In genomic region chr10:13586676-13587355, GRCh38 we compare ENCODE assay signal across 8 cellular contexts. TPM values are rescaled to one million over a fixed set of nuclear protein-coding genes. Genes with fewer than 3 reads are reported as not detected.
A peak's percentile ranks its signal among the peaks of the same experiment; 100 is the strongest.
DNase-seq lines count a peak whose midpoint lies in the region; ATAC-seq and TF ChIP-seq lines count a peak whose summit lies in the region.

A gene with protein sequence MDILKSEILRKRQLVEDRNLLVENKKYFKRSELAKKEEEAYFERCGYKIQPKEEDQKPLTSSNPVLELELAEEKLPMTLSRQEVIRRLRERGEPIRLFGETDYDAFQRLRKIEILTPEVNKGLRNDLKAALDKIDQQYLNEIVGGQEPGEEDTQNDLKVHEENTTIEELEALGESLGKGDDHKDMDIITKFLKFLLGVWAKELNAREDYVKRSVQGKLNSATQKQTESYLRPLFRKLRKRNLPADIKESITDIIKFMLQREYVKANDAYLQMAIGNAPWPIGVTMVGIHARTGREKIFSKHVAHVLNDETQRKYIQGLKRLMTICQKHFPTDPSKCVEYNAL (plus strand): TSS chr10:13586965. CDS start chr10:13587087, 122 bp downstream.

- H3F3A ChIP-seq in SK-N-SH (replicated peaks; ENCODE audit: insufficient read depth): no peaks in the 10 kb centered on the region

- H4K20me1 ChIP-seq in SK-N-SH (ENCODE audit: insufficient read depth): no peaks in the 10 kb centered on the region

- peaks cover 0 to 8% of the 10 kb centered on the region in 2 experiments; a peak in 2 of 4 replicates for H3K4me1 ChIP-seq in SK-N-SH (ENCODE audit: control insufficient read depth in 1 of 2, insufficient read depth in 2 of 2, low read depth in 1 of 2, low read length in 1 of 2)

- no peak for TF ChIP-seq EP300 in SK-N-SH (IDR thresholded peaks at IDR 0.05; ENCODE audit: borderline replicate concordance in 1 of 2, low read depth in 1 of 2, low read length in 1 of 2)

- no peaks in the 10 kb centered on the region for H3K9me3 ChIP-seq in SK-N-SH

- H2AFZ ChIP-seq in SK-N-SH (ENCODE audit: low read depth): peak within 1 kb of the TSS; percentile 95

- peak; percentile 51 for TF ChIP-seq RAD21 in SK-N-SH (IDR thresholded peaks at IDR 0.05; ENCODE audit: low read length)

- peak within 1 kb of the TSS; percentile 85 to 98 for H3K4me3 ChIP-seq in SK-N-SH (ENCODE audit: low read depth in 2 of 2, low read length in 1 of 2)

- peak within 1 kb of the TSS; percentile 93 for H3K4me2 ChIP-seq in SK-N-SH

- no peaks in the 10 kb centered on the region for H3K9me2 ChIP-seq in SK-N-SH

- no peak within 1 kb of the TSS; a peak in 1 of 4 replicates for H3K27ac ChIP-seq in SK-N-SH (ENCODE audit: low read depth in 2 of 2, low read length in 1 of 2)

- H3K36me3 ChIP-seq in SK-N-SH (replicated peaks in 1 of 2; ENCODE audit: control insufficient read depth in 1 of 2, insufficient read depth in 2 of 2, low read length in 1 of 2): peaks cover 0 to 14% of the 10 kb centered on the region in 2 experiments

- TF ChIP-seq POLR2A in GM10847 (IDR thresholded peaks at IDR 0.05; ENCODE audit: extremely low read depth, insufficient read length): peak; percentile 64

- POLR2A ChIA-PET in SK-N-SH (lab: Yijun Ruan, JAX): interaction anchor here (1.1 kb wide), 1 partner anchor 50 kb away, joined by 4 read pairs; no protein-coding TSS in a partner anchor

- CTCF ChIA-PET in SK-N-SH (lab: Yijun Ruan, JAX): interaction anchor here (0.6 to 1.7 kb wide), 15 partner anchors 10 to 215 kb away, joined by 3 to 10 read pairs (median 3); partner anchors contain the start of gene BEND7

- peaks cover 47% of the 10 kb centered on the region for H3K79me2 ChIP-seq in SK-N-SH (ENCODE audit: insufficient read depth)

- peak; percentile 100 for ATAC-seq in HG02588 (IDR thresholded peaks at IDR 0.05; ENCODE audit: unreplicated experiment)

- DNase-seq in NCI-H1048 (lab: John Stamatoyannopoulos, UW) (peak; percentile 88), SK-N-SH (peak; percentile 92), germinal center (ENCODE audit: low spot score) (peak; percentile 96), non-pigmented ciliary epithelial cell (ENCODE audit: low read depth) (peak; percentile 53), superior temporal gyrus (ENCODE audit: extremely low spot score) (peak; percentile 97)
- DNase-seq in activated naive CD4-positive, alpha-beta T cell treated with anti-CD3 and anti-CD28 coated beads, Interleukin-2, amount 50 U/mL, for 16 hours: peak; percentile 97

- 0% methylated on average over 31 of the region's 38 CpGs for WGBS in SK-N-SH (ENCODE audit: low lambda C conversion rate)

- no peaks in the 10 kb centered on the region; the same call in 1 of the 2 replicates for H3K27me3 ChIP-seq in SK-N-SH (ENCODE audit: insufficient read depth)

- peak within 1 kb of the TSS; percentile 74 for H3K9ac ChIP-seq in SK-N-SH

- TF ChIP-seq CTCF in SK-N-SH (IDR thresholded peaks at IDR 0.05): peak; percentile 97

TF ChIP-seq in SK-N-SH, 30 proteins besides CTCF, POLR2A, EP300 and RAD21 (continues in another document):
- TF ChIP-seq GATA2 (CRISPR knock-in tag; IDR thresholded peaks at IDR 0.05): no peak
- TF ChIP-seq FOXJ3 (CRISPR knock-in tag; IDR thresholded peaks at IDR 0.05): no peak
- TF ChIP-seq TCF12 (IDR thresholded peaks at IDR 0.05): peak; percentile 36
- TF ChIP-seq RXRA (IDR thresholded peaks at IDR 0.05; ENCODE audit: borderline replicate concordance, low read depth): no peak
- peak; percentile 92 for TF ChIP-seq MAX (IDR thresholded peaks at IDR 0.05; ENCODE audit: low read depth)
- TF ChIP-seq NRF1 (IDR thresholded peaks at IDR 0.05; ENCODE audit: low read depth, low read length): no peak
- TF ChIP-seq SIN3A (IDR thresholded peaks at IDR 0.05; ENCODE audit: borderline replicate concordance, low read depth, low read length): peak; percentile 95; the same call in 1 of the 2 replicates
- no peak for TF ChIP-seq JUND (IDR thresholded peaks at IDR 0.05)
- peak; percentile 55; the same call in 1 of the 2 replicates for TF ChIP-seq YY1 (IDR thresholded peaks at IDR 0.05; ENCODE audit: low read depth)
- TF ChIP-seq, protein P1, sequence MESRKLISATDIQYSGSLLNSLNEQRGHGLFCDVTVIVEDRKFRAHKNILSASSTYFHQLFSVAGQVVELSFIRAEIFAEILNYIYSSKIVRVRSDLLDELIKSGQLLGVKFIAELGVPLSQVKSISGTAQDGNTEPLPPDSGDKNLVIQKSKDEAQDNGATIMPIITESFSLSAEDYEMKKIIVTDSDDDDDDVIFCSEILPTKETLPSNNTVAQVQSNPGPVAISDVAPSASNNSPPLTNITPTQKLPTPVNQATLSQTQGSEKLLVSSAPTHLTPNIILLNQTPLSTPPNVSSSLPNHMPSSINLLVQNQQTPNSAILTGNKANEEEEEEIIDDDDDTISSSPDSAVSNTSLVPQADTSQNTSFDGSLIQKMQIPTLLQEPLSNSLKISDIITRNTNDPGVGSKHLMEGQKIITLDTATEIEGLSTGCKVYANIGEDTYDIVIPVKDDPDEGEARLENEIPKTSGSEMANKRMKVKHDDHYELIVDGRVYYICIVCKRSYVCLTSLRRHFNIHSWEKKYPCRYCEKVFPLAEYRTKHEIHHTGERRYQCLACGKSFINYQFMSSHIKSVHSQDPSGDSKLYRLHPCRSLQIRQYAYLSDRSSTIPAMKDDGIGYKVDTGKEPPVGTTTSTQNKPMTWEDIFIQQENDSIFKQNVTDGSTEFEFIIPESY (IDR thresholded peaks at IDR 0.05; ENCODE audit: borderline replicate concordance, low read depth): no peak
- peak; percentile 81 for TF ChIP-seq ELF1 (IDR thresholded peaks at IDR 0.05)
- no peak for TF ChIP-seq RFX5 (IDR thresholded peaks at IDR 0.05; ENCODE audit: low read length)
- TF ChIP-seq PBX3 (IDR thresholded peaks at IDR 0.05): peak; percentile 43; the same call in 1 of the 2 replicates
- 0 out of 2 replicates have a peak, but pooled peaks have one; percentile 17 for TF ChIP-seq TEAD4 (IDR thresholded peaks at IDR 0.05; ENCODE audit: borderline replicate concordance, insufficient read depth)
- TF ChIP-seq USF1 (IDR thresholded peaks at IDR 0.05; ENCODE audit: borderline replicate concordance, low read depth): peak; percentile 50; the same call in 1 of the 2 replicates
- TF ChIP-seq CHD2 (IDR thresholded peaks at IDR 0.05; ENCODE audit: low read length, partially characterized antibody): peak; percentile 88
- TF ChIP-seq, protein P2, sequence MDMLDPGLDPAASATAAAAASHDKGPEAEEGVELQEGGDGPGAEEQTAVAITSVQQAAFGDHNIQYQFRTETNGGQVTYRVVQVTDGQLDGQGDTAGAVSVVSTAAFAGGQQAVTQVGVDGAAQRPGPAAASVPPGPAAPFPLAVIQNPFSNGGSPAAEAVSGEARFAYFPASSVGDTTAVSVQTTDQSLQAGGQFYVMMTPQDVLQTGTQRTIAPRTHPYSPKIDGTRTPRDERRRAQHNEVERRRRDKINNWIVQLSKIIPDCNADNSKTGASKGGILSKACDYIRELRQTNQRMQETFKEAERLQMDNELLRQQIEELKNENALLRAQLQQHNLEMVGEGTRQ (IDR thresholded peaks at IDR 0.05; ENCODE audit: borderline replicate concordance, low read depth, low read length): no peak
- TF ChIP-seq MXI1 (IDR thresholded peaks at IDR 0.05; ENCODE audit: low read depth, low read length): peak; percentile 80
- TF ChIP-seq POLR2AphosphoS5 (IDR thresholded peaks at IDR 0.05; ENCODE audit: low read depth, low read length): peak; percentile 83
- peak; percentile 74 for TF ChIP-seq RCOR1 (IDR thresholded peaks at IDR 0.05; ENCODE audit: low read length)

RNA-seq across cellular contexts. Expression of the gene that starts here (rescaled TPM):
- polyA plus RNA-seq in SK-N-SH (2012; rRNA removed): 12.1 and 13.8 TPM in 2 replicates
- polyA plus RNA-seq in SK-N-SH (2012; cell fraction: cytosol; rRNA removed): 20.0 and 32.2 TPM in 2 replicates
- polyA plus RNA-seq in SK-N-SH (2012; cell fraction: nucleus; rRNA removed): 4.4 and 6.7 TPM in 2 replicates
